Comparison of ENCODE assay signal across 8 cellular contexts in genomic region chr5:122846051-122846567, GRCh38. TPM values are rescaled to one million over a fixed set of nuclear protein-coding genes. Genes with fewer than 3 reads are reported as not detected.
DNase-seq lines count a peak whose midpoint lies in the region; ATAC-seq and TF ChIP-seq lines count a peak whose summit lies in the region.

No MANE protein-coding gene starts in this region.

- no peak for TF ChIP-seq EP300 in stomach (IDR thresholded peaks at IDR 0.05)

- H3K27ac ChIP-seq in CD4-positive, CD25-positive, alpha-beta regulatory T cell (ENCODE audit: insufficient read depth, low read length, poor library complexity, severe bottlenecking): peak overlapping the region; percentile 80
- H3K27ac ChIP-seq in HUES64 (ENCODE audit: low read depth, low read length): no peak overlapping the region
- H3K27ac ChIP-seq in stomach: peak overlapping the region; percentile 91 to 98 (median 95)

- intact Hi-C loops in stomach (cut with DNase I; ENCODE audit: low total_unique reads): loop anchor here (10.0 kb wide), 1 partner anchor 71 kb away; the partner anchor contains the start of gene SNX2

- H3K36me3 ChIP-seq in CD4-positive, CD25-positive, alpha-beta regulatory T cell (ENCODE audit: control insufficient read depth, insufficient read depth, low read length): no peaks in the 10 kb centered on the region
- H3K36me3 ChIP-seq in HUES64 (ENCODE audit: insufficient read depth, low read length): no peaks in the 10 kb centered on the region
- H3K36me3 ChIP-seq in stomach: no peaks in the 10 kb centered on the region

- peak overlapping the region; percentile 70 to 88 (median 84) for H3K27ac Mint-ChIP-seq in CD4-positive, CD25-positive, alpha-beta regulatory T cell

- ATAC-seq in CD4-positive, CD25-positive, alpha-beta regulatory T cell (ENCODE audit: low read depth in 2 of 2): no peak
- ATAC-seq in HG03571 (IDR thresholded peaks at IDR 0.05; ENCODE audit: unreplicated experiment) (no peak), HG03342 (IDR thresholded peaks at IDR 0.05; ENCODE audit: unreplicated experiment) (no peak)

- peak overlapping the region; percentile 87 to 98 (median 90) for H3K4me3 Mint-ChIP-seq in CD4-positive, CD25-positive, alpha-beta regulatory T cell

- H3K4me1 Mint-ChIP-seq in CD4-positive, CD25-positive, alpha-beta regulatory T cell: peaks cover 30 to 57% (median 41%) of the 10 kb centered on the region in 4 donors

- peaks cover 3% of the 10 kb centered on the region for H3K36me3 Mint-ChIP-seq in CD4-positive, CD25-positive, alpha-beta regulatory T cell

- no peak for DNase-seq in CD4-positive, CD25-positive, alpha-beta regulatory T cell
- DNase-seq in amniotic epithelial cell (ENCODE audit: low read depth) (peak; percentile 87), iris pigment epithelial cell (ENCODE audit: low read depth) (peak; percentile 75), stomach (no peak)
- no peak for DNase-seq in stimulated activated CD4-positive, alpha-beta T cell treated with anti-CD3 and anti-CD28 coated beads, Interleukin-15, amount 100 ng/mL, for 24 hours

- H3K27me3 Mint-ChIP-seq in CD4-positive, CD25-positive, alpha-beta regulatory T cell: no peaks in the 10 kb centered on the region

- no peaks in the 10 kb centered on the region for H3K27me3 ChIP-seq in CD4-positive, CD25-positive, alpha-beta regulatory T cell (ENCODE audit: control insufficient read depth, insufficient read depth, low read length)
- H3K27me3 ChIP-seq in HUES64 (ENCODE audit: insufficient read depth, low read length) (peaks cover 16% of the 10 kb centered on the region), stomach (no peaks in the 10 kb centered on the region)

- peak overlapping the region; percentile 70 for H3K4me3 ChIP-seq in CD4-positive, CD25-positive, alpha-beta regulatory T cell (ENCODE audit: low read depth, low read length)
- peak overlapping the region; percentile 90 for H3K4me3 ChIP-seq in HUES64 (ENCODE audit: low read length)
- peak overlapping the region; percentile 73 to 98 (median 97) for H3K4me3 ChIP-seq in stomach

- H3K9me3 ChIP-seq in CD4-positive, CD25-positive, alpha-beta regulatory T cell (ENCODE audit: control insufficient read depth in 2 of 2, low read length in 2 of 2): no peaks in the 10 kb centered on the region
- no peaks in the 10 kb centered on the region for H3K9me3 ChIP-seq in HUES64 (ENCODE audit: insufficient read depth, low read depth, low read length)
- no peaks in the 10 kb centered on the region for H3K9me3 ChIP-seq in stomach

- TF ChIP-seq CTCF in stomach (IDR thresholded peaks at IDR 0.05): no peak

- H3K9ac ChIP-seq in HUES64 (ENCODE audit: low read depth, low read length): peak overlapping the region; percentile 87

- no peaks in the 10 kb centered on the region for H3K9me3 Mint-ChIP-seq in CD4-positive, CD25-positive, alpha-beta regulatory T cell

- no peak for TF ChIP-seq POLR2A in stomach (IDR thresholded peaks at IDR 0.05)

- 5% methylated on average over 6 of the region's 6 CpGs for WGBS in HUES64
- 1 to 5% (median 2%) methylated on average over 6 of the region's 6 CpGs for WGBS in stomach, 5 donors

- peaks cover 29% of the 10 kb centered on the region for H3K4me1 ChIP-seq in CD4-positive, CD25-positive, alpha-beta regulatory T cell (ENCODE audit: control insufficient read depth, insufficient read depth, low read length, poor library complexity, severe bottlenecking)
- H3K4me1 ChIP-seq in HUES64 (ENCODE audit: insufficient read depth, low read length): peaks cover 18% of the 10 kb centered on the region
- peaks cover 13 to 48% (median 27%) of the 10 kb centered on the region in 4 donors for H3K4me1 ChIP-seq in stomach

RNA-seq across cellular contexts. Expression of gene SNX24, which starts 0.7 kb away (rescaled TPM):
- total RNA-seq in CD4-positive, CD25-positive, alpha-beta regulatory T cell: 14.2 TPM
- polyA plus RNA-seq in CD4-positive, CD25-positive, alpha-beta regulatory T cell: 10 to 100 TPM in 2 of 4 donors, 1 to 10 TPM in 2; 7.8 to 22.0 (median 10.1) TPM
- 12.4 TPM for polyA plus RNA-seq in HUES64 (2013, experiment 1 of 2)
- 13.2 TPM for polyA plus RNA-seq in HUES64 (2013, experiment 2 of 2)
- 10 to 100 TPM in 4 of 5 donors, 1 to 10 TPM in 1; 1.2 to 38.5 (median 20.1) TPM for total RNA-seq in stomach
- polyA plus RNA-seq in stomach: 10 to 100 TPM in 2 of 3 donors, 1 to 10 TPM in 1; 10.0 to 21.7 (median 19.9) TPM

Comparison
In these comparisons a context has a peak if more than half of its experiments do, and no peak if none do; other contexts are left out.
1. DNase-seq: peak in amniotic epithelial cell (single experiment) and iris pigment epithelial cell (single experiment); none in CD4-positive, CD25-positive, alpha-beta regulatory T cell (0 of 3), stomach (single experiment) and stimulated activated CD4-positive, alpha-beta T cell treated with anti-CD3 and anti-CD28 coated beads, Interleukin-15, amount 100 ng/mL, for 24 hours (single experiment).
2. Peak in every context shown above with its lines, with median percentiles within 50 percentile points of each other: H3K4me3 ChIP-seq.